14 cellular contexts compared by ENCODE assay signal in genomic region chr5:137595680-137596079, GRCh38.
"Had no signal": no experiment of that assay in that cellular context is flagged by ENCODE, and none has a peak within 500 bp of the region (broad histone marks: within the 10 kb centered on the region; RNA-seq: fewer than 3 reads in every experiment).

No MANE protein-coding gene starts in this region.

- DNase-seq: effector memory CD4-positive, alpha-beta T cell; heart left ventricle; hippocampal formation; left colon; left ventricle myocardium superior; mesendoderm; naive thymus-derived CD4-positive, alpha-beta T cell; small intestine; stimulated activated CD4-positive, alpha-beta T cell treated with anti-CD3 and anti-CD28 coated beads, Interleukin-2, amount 100 ng/mL, for 48 hours; stimulated activated naive CD4-positive, alpha-beta T cell treated with Interleukin-2 at 50 U/mL for 16 hours; trophoblast cell had no signal

- H3K4me3 Mint-ChIP-seq: naive thymus-derived CD4-positive, alpha-beta T cell had no signal

- H3K27ac Mint-ChIP-seq: naive thymus-derived CD4-positive, alpha-beta T cell had no signal

- H3K4me1 Mint-ChIP-seq: naive thymus-derived CD4-positive, alpha-beta T cell had no signal

- FAIRE-seq: endometrium, frontal cortex, small intestine, urothelium cell line had no signal
